16 cellular contexts compared by ENCODE assay signal in the genomic region with DNA sequence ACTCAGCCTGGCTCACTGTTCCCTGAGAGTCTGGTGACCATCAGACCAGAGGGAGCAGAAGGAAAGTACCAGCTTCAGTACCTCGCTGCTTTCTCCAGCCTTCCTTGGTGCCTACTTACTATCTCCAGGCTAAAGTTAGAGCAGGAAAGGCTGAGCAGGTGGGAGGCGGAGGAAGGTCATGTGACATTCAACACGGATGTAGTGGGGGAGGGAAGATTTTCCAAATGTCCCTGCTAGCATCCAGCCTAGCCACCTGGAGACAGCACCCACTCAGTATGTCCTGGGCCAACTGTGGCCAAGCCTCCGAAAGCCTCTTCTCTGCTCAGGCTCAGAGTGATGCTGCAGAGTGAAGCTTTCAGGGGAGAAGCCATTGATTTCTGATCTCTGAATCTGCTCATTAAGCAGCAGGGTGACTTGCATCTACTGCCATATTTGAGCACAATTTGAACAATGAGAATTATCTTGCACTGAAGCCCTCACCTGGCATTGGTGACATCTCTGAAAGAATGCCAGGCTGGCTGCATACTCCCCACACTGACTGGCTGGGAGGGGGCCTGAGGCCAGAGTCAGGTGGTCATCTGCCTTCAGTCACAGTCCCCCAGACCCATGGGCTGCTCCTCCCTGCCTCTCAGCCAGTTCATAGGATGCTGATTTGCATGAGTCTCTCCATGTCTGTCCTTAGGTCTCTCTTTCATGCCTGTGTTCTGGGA.
A peak's percentile ranks its signal among the peaks of the same experiment; 100 is the strongest.
DNase-seq lines count a peak whose midpoint lies in the region; ATAC-seq and TF ChIP-seq lines count a peak whose summit lies in the region.
"Had no signal": no experiment of that assay in that cellular context is flagged by ENCODE, and none has a peak within 500 bp of the region (broad histone marks: within the 10 kb centered on the region; RNA-seq: fewer than 3 reads in every experiment).

No MANE protein-coding gene starts in this region.

- ATAC-seq in left cardiac atrium: no peak
- no peak for ATAC-seq in T-helper 17 cell
- ATAC-seq in left ventricle myocardium superior: peak; percentile 3
- ATAC-seq in GM18498 (IDR thresholded peaks at IDR 0.05; ENCODE audit: unreplicated experiment): no peak
- no peak for ATAC-seq in GM19452 (IDR thresholded peaks at IDR 0.05; ENCODE audit: unreplicated experiment)

- no peaks in the 10 kb centered on the region for H3K36me3 ChIP-seq in left ventricle myocardium inferior
- H3K36me3 ChIP-seq: HAP-1, SJSA1 had no signal

- no peak overlapping the region for H3K4me3 Mint-ChIP-seq in T-helper 17 cell
- H3K4me3 Mint-ChIP-seq: IgD-negative memory B cell had no signal

- TF ChIP-seq CTCF in left ventricle myocardium inferior (IDR thresholded peaks at IDR 0.05; ENCODE audit: borderline replicate concordance): no peak

- intact Hi-C loops in left ventricle myocardium inferior (cut with micrococcal nuclease): no loop called here
- intact Hi-C loops in left cardiac atrium (cut with DNase I): no loop called here
- intact Hi-C loops in left ventricle myocardium superior (cut with micrococcal nuclease): no loop called here

- peaks cover 57% of the 10 kb centered on the region for H3K4me1 ChIP-seq in left ventricle myocardium inferior
- H3K4me1 ChIP-seq: HAP-1, SJSA1 had no signal

- DNase-seq in left ventricle myocardium inferior: no peak
- DNase-seq in left cardiac atrium: no peak
- no peak for DNase-seq in T-helper 17 cell
- DNase-seq in left ventricle myocardium superior: no peak
- no peak for DNase-seq in activated naive CD4-positive, alpha-beta T cell treated with Interleukin-2 at 50 U/mL for 16 hours
- DNase-seq: COR-L47, NCI-H1105 treated with DMSO at 0.1 percent for 48 hours, NCI-H187 treated with DMSO at 0.1 percent for 48 hours, NCI-H524, RPMI8226 had no signal

- H3K27ac ChIP-seq in left ventricle myocardium inferior (replicated peaks): peak overlapping the region; percentile 79
- H3K27ac ChIP-seq: HL-60, SJSA1 had no signal

- no peaks in the 10 kb centered on the region for H3K27me3 ChIP-seq in left ventricle myocardium inferior (ENCODE audit: low read depth)
- H3K27me3 ChIP-seq: SJSA1 had no signal

- H3K27ac Mint-ChIP-seq in T-helper 17 cell: peak overlapping the region; percentile 47
- H3K27ac Mint-ChIP-seq: IgD-negative memory B cell had no signal

- no peaks in the 10 kb centered on the region for H3K36me3 Mint-ChIP-seq in T-helper 17 cell (ENCODE audit: low read depth)
- H3K36me3 Mint-ChIP-seq: IgD-negative memory B cell had no signal

- no peaks in the 10 kb centered on the region for H3K4me1 Mint-ChIP-seq in T-helper 17 cell

- peaks cover 66% of the 10 kb centered on the region for H3K27me3 Mint-ChIP-seq in T-helper 17 cell

- no peaks in the 10 kb centered on the region for H3K9me3 ChIP-seq in left ventricle myocardium inferior (replicated peaks)
- no peaks in the 10 kb centered on the region for H3K9me3 ChIP-seq in T-helper 17 cell (ENCODE audit: control insufficient read depth, low read length, poor library complexity, severe bottlenecking)
- H3K9me3 ChIP-seq: HAP-1, SJSA1 had no signal

- H3K4me3 ChIP-seq in left ventricle myocardium inferior: no peak overlapping the region
- H3K4me3 ChIP-seq: HAP-1, SJSA1 had no signal
